ENCODE assay signal across 9 cellular contexts in genomic region chr1:160711528-160712311, GRCh38. TPM values are rescaled to one million over a fixed set of nuclear protein-coding genes. Genes with fewer than 3 reads are reported as not detected.
DNase-seq lines count a peak whose midpoint lies in the region; ATAC-seq, FAIRE-seq and TF ChIP-seq lines count a peak whose summit lies in the region.
"Had no signal": no experiment of that assay in that cellular context is flagged by ENCODE, and none has a peak within 500 bp of the region (broad histone marks: within the 10 kb centered on the region; RNA-seq: fewer than 3 reads in every experiment).

CD48 (minus strand) TSS chr1:160711822; CDS start chr1:160711763, 59 bp downstream.

- H4K20me1 ChIP-seq in OCI-LY3 (ENCODE audit: insufficient read depth, low read length) (no peaks in the 10 kb centered on the region), GM12878 (ENCODE audit: control insufficient read depth, insufficient read depth) (no peaks in the 10 kb centered on the region)

- H3K79me2 ChIP-seq in OCI-LY3 (ENCODE audit: low read length) (peaks cover 54% of the 10 kb centered on the region), GM12878 (ENCODE audit: control insufficient read depth, insufficient read depth, low read length) (peaks cover 66% of the 10 kb centered on the region)

- peaks cover 18% of the 10 kb centered on the region for H3K36me3 Mint-ChIP-seq in CD4-positive, alpha-beta T cell (ENCODE audit: low read depth)

- H3K4me3 ChIP-seq in OCI-LY3 (ENCODE audit: low read length): peak within 1 kb of the TSS; percentile 82
- H3K4me3 ChIP-seq in GM12878: peak within 1 kb of the TSS; percentile 93
- H3K4me3 ChIP-seq in HAP-1: no peak within 1 kb of the TSS

- peak; percentile 81 for TF ChIP-seq POLR2A in GM12878 (IDR thresholded peaks at IDR 0.05; ENCODE audit: low read depth, low read length)

- SMC1A ChIA-PET in GM12878 (lab: Charles Lee; ENCODE audit: uncharacterized antibody, unreplicated experiment): interaction anchor here (0.6 to 7.1 kb wide), 28 partner anchors 11 to 280 kb away, joined by 3 to 149 read pairs (median 4); partner anchors contain the start of genes CD244, SLAMF1 and SLAMF7

- FAIRE-seq in GM12878 (lab: Jason Lieb, UNC): no peak
- FAIRE-seq: G401.6 had no signal

- RAD21 ChIA-PET in GM12878 (lab: Charles Lee; ENCODE audit: unreplicated experiment): interaction anchor here (0.6 to 4.9 kb wide), 23 partner anchors 8 to 168 kb away, joined by 3 to 74 read pairs (median 5); partner anchors contain the start of genes SLAMF1 and SLAMF7

- H3K27me3 ChIP-seq in CD4-positive, alpha-beta T cell (ENCODE audit: control insufficient read depth, insufficient read depth, low read length): no peaks in the 10 kb centered on the region
- H3K27me3 ChIP-seq in OCI-LY3 (ENCODE audit: low read depth, low read length) (no peaks in the 10 kb centered on the region), GM12878 (replicated peaks in 1 of 2; ENCODE audit: control insufficient read depth in 2 of 2, insufficient read depth in 2 of 2, low read length in 1 of 2) (no peaks in the 10 kb centered on the region), HAP-1 (ENCODE audit: low read depth) (no peaks in the 10 kb centered on the region)

- WGBS in GM12878 (ENCODE audit: insufficient coverage, insufficient replicate concordance, low lambda C conversion rate, missing lambda C conversion rate): 1% methylated on average over 9 of the region's 9 CpGs

- no peak; a peak in 2 of 4 replicates for TF ChIP-seq EP300 in GM12878 (IDR thresholded peaks at IDR 0.05; ENCODE audit: borderline replicate concordance in 1 of 2, control insufficient read depth in 1 of 2, low read depth in 2 of 2, low read length in 2 of 2)

- H3K4me1 ChIP-seq in OCI-LY3 (ENCODE audit: low read length) (peaks cover 66% of the 10 kb centered on the region), GM12878 (ENCODE audit: control insufficient read depth, insufficient read depth, low read length) (peaks cover 18% of the 10 kb centered on the region), HAP-1 (no peaks in the 10 kb centered on the region)

- H2AFZ ChIP-seq in OCI-LY3 (ENCODE audit: low read depth, low read length): peak within 1 kb of the TSS; percentile 37; the same call in 1 of the 2 replicates
- no peak within 1 kb of the TSS for H2AFZ ChIP-seq in GM12878 (ENCODE audit: control insufficient read depth, low read depth, low read length)

- H3K9ac ChIP-seq in OCI-LY3 (ENCODE audit: low read length) (peak within 1 kb of the TSS; percentile 88), GM12878 (ENCODE audit: control insufficient read depth, insufficient read depth, low read length) (peak within 1 kb of the TSS; percentile 100)

- no peaks in the 10 kb centered on the region for H3K9me3 Mint-ChIP-seq in CD4-positive, alpha-beta T cell

- CTCF ChIA-PET in CD4-positive, alpha-beta T cell (lab: Charles Lee): interaction anchor here (1.3 to 5.3 kb wide), 5 partner anchors 9 to 56 kb away, joined by 4 to 21 read pairs (median 7); no protein-coding TSS in a partner anchor
- CTCF ChIA-PET in GM12878 (lab: Yijun Ruan, JAX): interaction anchor here (1.0 to 6.8 kb wide), 15 partner anchors 13 to 240 kb away, joined by 3 to 102 read pairs (median 8); no protein-coding TSS in a partner anchor

- peaks cover 28% of the 10 kb centered on the region for H3K36me3 ChIP-seq in OCI-LY3 (replicated peaks; ENCODE audit: low read depth, low read length)
- no peaks in the 10 kb centered on the region; a peak in 2 of 4 replicates for H3K36me3 ChIP-seq in GM12878 (ENCODE audit: control insufficient read depth in 2 of 2, insufficient read depth in 2 of 2, low read length in 1 of 2)
- H3K36me3 ChIP-seq in HAP-1 (replicated peaks): no peaks in the 10 kb centered on the region

- peak; percentile 52 for ATAC-seq in CD4-positive, alpha-beta T cell (ENCODE audit: poor library complexity)
- ATAC-seq in GM21529 (IDR thresholded peaks at IDR 0.05; ENCODE audit: unreplicated experiment) (peak; percentile 28), GM12878 (peak; percentile 56)

- POLR2A ChIA-PET in CD4-positive, alpha-beta T cell (lab: Charles Lee): interaction anchor here (0.7 to 4.4 kb wide), 14 partner anchors 9 to 210 kb away, joined by 3 to 25 read pairs (median 4); partner anchors contain the start of gene SLAMF1
- POLR2A ChIA-PET in GM12878 (lab: Charles Lee): interaction anchor here (0.7 to 5.8 kb wide), 17 partner anchors 14 to 334 kb away, joined by 3 to 73 read pairs (median 6); partner anchors contain the start of genes SLAMF1 and USF1

- in situ Hi-C loops in GM12878 (cut with MboI): no loop called here
- in situ Hi-C loops in HAP-1 (cut with MboI; ENCODE audit: low sequenced_read_pairs): no loop called here

- no peaks in the 10 kb centered on the region for H3K9me3 ChIP-seq in CD4-positive, alpha-beta T cell (ENCODE audit: control insufficient read depth, low read length)
- H3K9me3 ChIP-seq in OCI-LY3 (ENCODE audit: insufficient read depth, low read length) (no peaks in the 10 kb centered on the region), GM12878 (replicated peaks; ENCODE audit: control insufficient read depth, insufficient read depth, low read length) (no peaks in the 10 kb centered on the region), HAP-1 (no peaks in the 10 kb centered on the region; the same call in 1 of the 2 replicates)

- H3K27ac ChIP-seq in CD4-positive, alpha-beta T cell (ENCODE audit: low read depth, low read length): peak within 1 kb of the TSS; percentile 93
- H3K27ac ChIP-seq in OCI-LY3 (ENCODE audit: low read length): peak within 1 kb of the TSS; percentile 97
- peak within 1 kb of the TSS; percentile 100 for H3K27ac ChIP-seq in GM12878 (ENCODE audit: control insufficient read depth, insufficient read depth)

- DNase-seq in CD4-positive, alpha-beta T cell: peak in 7 of 10 experiments; percentile 26 to 53 (median 36)
- no peak for DNase-seq in GM12878 (ENCODE audit: low read depth, low spot score)
- peak; percentile 59 for DNase-seq in stimulated activated naive CD4-positive, alpha-beta T cell treated with Interleukin-2 at 50 U/mL for 16 hours (lab: John Stamatoyannopoulos, UW)
- DNase-seq in SKM-1 treated with dmso at 0.1 percent for 144 hours (lab: John Stamatoyannopoulos, UW; ENCODE audit: unreplicated experiment): no peak
- DNase-seq in AG20443 (ENCODE audit: low spot score): no peak
- no peak for DNase-seq in HAP-1 (ENCODE audit: low spot score in 2 of 2)

- no peak within 1 kb of the TSS for H3K4me3 Mint-ChIP-seq in CD4-positive, alpha-beta T cell

- TF ChIP-seq RAD21 in GM12878 (IDR thresholded peaks at IDR 0.05; ENCODE audit: insufficient read depth, low read depth, low read length): no peak

- TSS peak; percentile 55 for BruUV-seq in GM12878 (replicated peaks; lab: Mats Ljungman, UMichigan)

- H3K27me3 Mint-ChIP-seq in CD4-positive, alpha-beta T cell: no peaks in the 10 kb centered on the region

- no peak for TF ChIP-seq CTCF in CD4-positive, alpha-beta T cell (IDR thresholded peaks at IDR 0.05)
- TF ChIP-seq CTCF in OCI-LY3 (IDR thresholded peaks at IDR 0.05; ENCODE audit: low read depth, low read length) (no peak), GM12878 (IDR thresholded peaks at IDR 0.05 in 2 of 3, conservative IDR thresholded peaks at IDR 0.05 in 1 of 3; ENCODE audit: control insufficient read depth in 2 of 3, extremely low read depth in 1 of 3, insufficient read depth in 1 of 3, low read depth in 3 of 3, low read length in 3 of 3) (no peak)

- peaks cover 50% of the 10 kb centered on the region for H3K4me1 Mint-ChIP-seq in CD4-positive, alpha-beta T cell (ENCODE audit: low read depth)

- peak within 1 kb of the TSS; percentile 89 for H3K4me2 ChIP-seq in OCI-LY3 (ENCODE audit: low read length)
- H3K4me2 ChIP-seq in GM12878 (ENCODE audit: control insufficient read depth, insufficient read depth): peak within 1 kb of the TSS; percentile 88

- H3K27ac Mint-ChIP-seq in CD4-positive, alpha-beta T cell: no peak within 1 kb of the TSS

- intact Hi-C loops in CD4-positive, alpha-beta T cell (cut with DNase I, micrococcal nuclease): loop anchor here in 1 of 2 experiments (1.0 kb wide), 1 partner anchor 30 kb away; no protein-coding TSS in a partner anchor
- intact Hi-C loops in GM12878 (cut with micrococcal nuclease; ENCODE audit: unreplicated experiment): loop anchor here (1.0 to 5.0 kb wide), 3 partner anchors 15 to 34 kb away; no protein-coding TSS in a partner anchor

TF ChIP-seq in GM12878, 131 proteins besides CTCF, POLR2A, EP300 and RAD21 (continues in another document):
- TF ChIP-seq CBFB (IDR thresholded peaks at IDR 0.05; ENCODE audit: low read depth) (peak; percentile 73; the same call in 1 of the 2 replicates), ZBTB33 (IDR thresholded peaks at IDR 0.05) (no peak)

RNA-seq across cellular contexts. Expression of gene CD48, which starts in this region (rescaled TPM):
- total RNA-seq in CD4-positive, alpha-beta T cell: 100 to 1,000 TPM; 387 to 395 TPM
- 550 and 565 TPM in 2 replicates for total RNA-seq in GM12878 (2013; cell fraction: nucleolus; rRNA removed)
- total RNA-seq in GM12878 (2014; rRNA removed) (415 and 499 TPM in 2 replicates), GM12878 (2014; rRNA removed; fragmentation: Illumina TruSeq; extraction: Trizol) (445 and 463 TPM in 2 replicates), GM12878 (2021) (311 and 323 TPM in 2 replicates)
- 1,141 TPM for polyA plus RNA-seq in GM12878 (2011; ENCODE audit: low read depth)
- polyA plus RNA-seq in GM12878 (2011; rRNA removed) (1,315 and 1,412 TPM in 2 replicates), GM12878 (2014; fragmentation: Illumina TruSeq; extraction: Trizol) (487 and 663 TPM in 2 replicates), GM12878 (2014; fragmentation: Nextera tagmentation; extraction: Ambion mirVana) (100 to 1,000 TPM; 667 to 776 TPM), GM12878 (2014; rRNA removed) (335 and 411 TPM in 2 replicates), GM12878 (2016; fragmentation: Nextera tagmentation; extraction: Ambion mirVana) (100 to 1,000 TPM; 302 to 328 TPM)
- polyA plus RNA-seq in GM12878 (2011; cell fraction: cytosol; rRNA removed): 831 and 1,170 TPM in 2 replicates
- polyA plus RNA-seq in GM12878 (2011; cell fraction: nucleus; rRNA removed): 317 and 485 TPM in 2 replicates
- 688 and 1,150 TPM in 2 replicates for polyA plus RNA-seq in GM12878 (2012)
- 654 and 682 TPM in 2 replicates for polyA minus RNA-seq in GM12878 (2011; rRNA and poly(A)+ RNA removed)
- 176 and 177 TPM in 2 replicates for polyA minus RNA-seq in GM12878 (2011; cell fraction: cytosol; rRNA and poly(A)+ RNA removed)
- 79.5 and 82.9 TPM in 2 replicates for polyA minus RNA-seq in GM12878 (2011; cell fraction: nucleus; rRNA and poly(A)+ RNA removed)

Comparison
In these comparisons a context has a peak if more than half of its experiments do, and no peak if none do; other contexts are left out.
1. DNase-seq: peak in CD4-positive, alpha-beta T cell (7 of 10) and stimulated activated naive CD4-positive, alpha-beta T cell treated with Interleukin-2 at 50 U/mL for 16 hours (single experiment); none in GM12878 (single experiment), SKM-1 treated with dmso at 0.1 percent for 144 hours (single experiment), AG20443 (single experiment) and HAP-1 (0 of 2).
2. Peak in every context shown above with its lines, with median percentiles within 50 percentile points of each other: ATAC-seq and H3K27ac ChIP-seq.